In genomic region chr15:20356444-20357138, GRCh38 we compare ENCODE assay signal across 7 cellular contexts.
DNase-seq lines count a peak whose midpoint lies in the region; ATAC-seq and TF ChIP-seq lines count a peak whose summit lies in the region.

No MANE protein-coding gene starts in this region.

- H3K4me3 ChIP-seq in fibroblast of pulmonary artery (replicated peaks; ENCODE audit: low read depth, low read length) = no peak overlapping the region

- no peak overlapping the region for H3K27ac Mint-ChIP-seq in osteocyte (ENCODE audit: unreplicated experiment)

- H3K4me3 Mint-ChIP-seq in osteocyte (ENCODE audit: unreplicated experiment) = no peak overlapping the region

- no peaks in the 10 kb centered on the region for H3K4me1 Mint-ChIP-seq in osteocyte (ENCODE audit: unreplicated experiment)

- no peaks in the 10 kb centered on the region for H3K36me3 Mint-ChIP-seq in osteocyte (ENCODE audit: unreplicated experiment)

- DNase-seq in HuH-7 (ENCODE audit: low spot score) = peak; percentile 72
- peak in 2 of 3 experiments; percentile 86 to 94 for DNase-seq in activated CD8-positive, alpha-beta memory T cell treated with anti-CD3 and anti-CD28 coated beads for 48 hours (ENCODE audit: low read depth in 2 of 3, low spot score in 2 of 3)
- peak; percentile 20 for DNase-seq in fibroblast of pulmonary artery (ENCODE audit: low read depth)
- peak; percentile 94 for DNase-seq in osteocyte (ENCODE audit: extremely low spot score, unreplicated experiment)
- DNase-seq in NCI-H446 (lab: John Stamatoyannopoulos, UW) = no peak
- no peak for DNase-seq in NCI-H345 treated with DMSO at 0.1 percent for 48 hours (lab: John Stamatoyannopoulos, UW; ENCODE audit: unreplicated experiment)

- TF ChIP-seq CTCF in fibroblast of pulmonary artery (IDR thresholded peaks at IDR 0.05; ENCODE audit: low read length, missing control alignments) (peak; percentile 53), osteocyte (IDR thresholded peaks at IDR 0.05) (no peak)

- peaks cover 20% of the 10 kb centered on the region for H3K9me3 Mint-ChIP-seq in osteocyte (ENCODE audit: unreplicated experiment)

- peak; percentile 56 for ATAC-seq in GM19023 (IDR thresholded peaks at IDR 0.05; ENCODE audit: unreplicated experiment)

- H3K27me3 Mint-ChIP-seq in osteocyte (ENCODE audit: unreplicated experiment) = no peaks in the 10 kb centered on the region

Comparison
In these comparisons a context has a peak if more than half of its experiments do, and no peak if none do; other contexts are left out.
1. DNase-seq: peak in HuH-7 (single experiment), activated CD8-positive, alpha-beta memory T cell treated with anti-CD3 and anti-CD28 coated beads for 48 hours (2 of 3), fibroblast of pulmonary artery (single experiment) and osteocyte (single experiment); none in NCI-H446 (0 of 2) and NCI-H345 treated with DMSO at 0.1 percent for 48 hours (single experiment).